In the genomic region with DNA sequence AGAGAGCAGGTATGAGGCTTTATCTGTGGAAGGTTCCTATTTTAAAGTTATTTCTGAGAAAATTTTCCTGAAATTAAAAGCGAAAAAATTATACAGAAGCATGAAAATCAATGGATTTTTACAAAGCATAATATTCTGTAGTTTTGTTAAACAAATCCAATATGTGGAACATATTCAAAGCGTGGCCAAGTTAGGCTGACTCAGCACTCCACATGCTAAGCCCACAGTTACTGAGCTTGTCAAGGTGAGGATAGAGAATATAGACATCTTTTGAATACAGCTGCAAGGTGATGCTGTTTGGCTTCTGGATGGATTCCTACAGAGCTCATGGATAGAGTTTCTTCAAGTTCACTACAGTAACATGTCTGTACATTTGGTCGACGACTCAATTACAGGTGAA, we compare ENCODE assay signal across 27 cellular contexts.
"Had no signal": no experiment of that assay in that cellular context is flagged by ENCODE, and none has a peak within 500 bp of the region (broad histone marks: within the 10 kb centered on the region; RNA-seq: fewer than 3 reads in every experiment).

No MANE protein-coding gene starts in this region.

- H3K27me3 ChIP-seq: stomach, suprapubic skin, testis, thyroid gland, tibial artery, tibial nerve, transverse colon, upper lobe of left lung, upper lobe of right lung, uterus, vagina had no signal

- FAIRE-seq: urothelium cell line had no signal

- ATAC-seq: stimulated activated effector memory CD8-positive, alpha-beta T cell treated with anti-CD3 and anti-CD28 coated beads, Interleukin-12 subunit alpha, Interleukin-12 subunit beta, amount 100 ng/mL, for 72 hours; stimulated activated memory B cell treated with anti-CD40 and anti-IgM and Interleukin-4, amounts not matched to agents 10 μg/mL and 1 μg/mL and 100 μg/mL, for 72 hours; stimulated activated naive B cell treated with anti-CD40 and anti-IgM and Interleukin-4, amounts not matched to agents 10 μg/mL and 1 μg/mL and 100 μg/mL, for 72 hours; stimulated activated naive CD8-positive, alpha-beta T cell treated with anti-CD3 and anti-CD28 coated beads, Interleukin-15, amount 100 ng/mL, for 72 hours; stimulated activated naive CD8-positive, alpha-beta T cell treated with anti-CD3 and anti-CD28 coated beads, Interleukin-15, Interleukin-2, amounts not matched to agents 100 U/mL and 50 U/mL, for 24 hours; upper lobe of right lung had no signal

- H3K27ac ChIP-seq: stomach, suprapubic skin, testis, thoracic aorta, thyroid gland, tibial artery, tibial nerve, transverse colon, upper lobe of left lung, upper lobe of right lung, uterus, vagina had no signal

- H3K9me3 ChIP-seq: stomach, suprapubic skin, testis, thoracic aorta, thyroid gland, tibial artery, tibial nerve, transverse colon, upper lobe of left lung, upper lobe of right lung, uterus, vagina had no signal

- H3K4me1 ChIP-seq: stomach, suprapubic skin, testis, thyroid gland, tibial artery, tibial nerve, transverse colon, upper lobe of left lung, upper lobe of right lung, uterus, vagina had no signal

- H3K36me3 ChIP-seq: stomach, suprapubic skin, thoracic aorta, thyroid gland, tibial artery, tibial nerve, transverse colon, upper lobe of left lung, upper lobe of right lung, uterus, vagina had no signal

- DNase-seq: stimulated activated CD4-positive, alpha-beta T cell treated with anti-CD3 and anti-CD28 coated beads, Interleukin-2, amount 100 ng/mL, for 48 hours; stimulated activated CD4-positive, alpha-beta T cell treated with anti-CD3 and anti-CD28 coated beads, Interleukin-4, amount 100 ng/mL, for 1 hour; stimulated activated CD4-positive, alpha-beta T cell treated with anti-CD3 and anti-CD28 coated beads, Interleukin-4, amount 100 ng/mL, for 24 hours; stimulated activated CD4-positive, alpha-beta T cell treated with anti-CD3 and anti-CD28 coated beads, Interleukin-4, amount 100 ng/mL, for 4 hours; stimulated activated CD8-positive, alpha-beta memory T cell treated with anti-CD3 and anti-CD28 coated beads, Interleukin-4, amount 100 ng/mL, for 48 hours; stimulated activated naive B cell treated with anti-CD40 and anti-IgM and Interleukin-4, amounts not matched to agents 10 μg/mL and 1 μg/mL and 100 μg/mL, for 72 hours; stimulated activated naive CD4-positive, alpha-beta T cell; stimulated activated naive CD4-positive, alpha-beta T cell treated with Interleukin-2 at 50 U/mL for 16 hours; stimulated activated naive CD8-positive, alpha-beta T cell treated with anti-CD3 and anti-CD28 coated beads, Interleukin-15, amount 100 ng/mL, for 72 hours; stimulated activated naive CD8-positive, alpha-beta T cell treated with anti-CD3 and anti-CD28 coated beads, Interleukin-15, Interleukin-2, amounts not matched to agents 100 U/mL and 50 U/mL, for 24 hours; stomach; substantia nigra; testis; tibial artery; transverse colon; trophoblast cell; upper lobe of left lung; upper lobe of right lung; uterus had no signal

- H3K4me3 ChIP-seq: stomach, suprapubic skin, testis, thoracic aorta, thyroid gland, tibial artery, tibial nerve, transverse colon, upper lobe of left lung, upper lobe of right lung, uterus, vagina had no signal
